ENCODE assay signal across 16 cellular contexts in genomic region chr2:38744399-38744780, GRCh38. TPM values are rescaled to one million over a fixed set of nuclear protein-coding genes. Genes with fewer than 3 reads are reported as not detected.
DNase-seq lines count a peak whose midpoint lies in the region; ATAC-seq lines count a peak whose summit lies in the region.
"Had no signal": no experiment of that assay in that cellular context is flagged by ENCODE, and none has a peak within 500 bp of the region (broad histone marks: within the 10 kb centered on the region; RNA-seq: fewer than 3 reads in every experiment).

No MANE protein-coding gene starts in this region.

- H3K36me3 ChIP-seq in ACC112 (ENCODE audit: insufficient read depth, low read length) = peaks cover 54% of the 10 kb centered on the region
- H3K36me3 ChIP-seq in CD8-positive, alpha-beta memory T cell (ENCODE audit: insufficient read depth, low read length) = peaks cover 59% of the 10 kb centered on the region

- no peaks in the 10 kb centered on the region for H3K9me3 ChIP-seq in CD8-positive, alpha-beta memory T cell (ENCODE audit: low read length)
- peaks cover 2% of the 10 kb centered on the region for H3K9me3 ChIP-seq in T-helper 17 cell (ENCODE audit: control insufficient read depth, low read length, poor library complexity, severe bottlenecking)
- H3K9me3 ChIP-seq: BE2C, body of pancreas had no signal

- H3K4me3 ChIP-seq in ACC112 (ENCODE audit: low read depth, low read length) = no peak overlapping the region
- no peak overlapping the region for H3K4me3 ChIP-seq in CD8-positive, alpha-beta memory T cell (ENCODE audit: low read length)
- H3K4me3 ChIP-seq: body of pancreas had no signal

- CTCF ChIA-PET in CD8-positive, alpha-beta memory T cell (lab: Charles Lee) = interaction anchor here (0.8 to 3.9 kb wide), 7 partner anchors 11 to 209 kb away, joined by 3 to 18 read pairs (median 6); partner anchors contain the start of gene HNRNPLL

- POLR2A ChIA-PET in CD8-positive, alpha-beta memory T cell (lab: Charles Lee) = interaction anchor here (0.6 to 0.8 kb wide), 3 partner anchors 28 to 158 kb away, joined by 3 to 5 read pairs (median 3); no protein-coding TSS in a partner anchor

- H3K36me3 Mint-ChIP-seq in CD8-positive, alpha-beta memory T cell = peaks cover 37 to 84% (median 41%) of the 10 kb centered on the region in 3 donors
- H3K36me3 Mint-ChIP-seq in T-helper 17 cell (ENCODE audit: low read depth) (peaks cover 6% of the 10 kb centered on the region), memory B cell (peaks cover 32% of the 10 kb centered on the region)

- H3K27ac ChIP-seq in ACC112 (ENCODE audit: low read depth, low read length) = peak overlapping the region; percentile 9; the same call in 1 of the 2 replicates
- H3K27ac ChIP-seq in CD8-positive, alpha-beta memory T cell (ENCODE audit: low read depth, low read length) = no peak overlapping the region
- H3K27ac ChIP-seq: HL-60 had no signal

- peak overlapping the region in 3 of 7 donors; percentile 17 to 50 (median 31) for H3K4me3 Mint-ChIP-seq in CD8-positive, alpha-beta memory T cell
- H3K4me3 Mint-ChIP-seq in T-helper 17 cell (no peak overlapping the region), memory B cell (no peak overlapping the region)

- peaks cover 53% of the 10 kb centered on the region for H3K4me1 ChIP-seq in ACC112 (ENCODE audit: control insufficient read depth, insufficient read depth, low read length, unreplicated experiment)
- H3K4me1 ChIP-seq in CD8-positive, alpha-beta memory T cell (ENCODE audit: insufficient read depth, low read length) = peaks cover 59% of the 10 kb centered on the region

- peaks cover 61% of the 10 kb centered on the region for H3K79me2 ChIP-seq in ACC112 (ENCODE audit: control insufficient read depth, insufficient read depth, low read length, unreplicated experiment)

- H2AFZ ChIP-seq in ACC112 (ENCODE audit: low read length, unreplicated experiment) = no peak overlapping the region

- peak overlapping the region in 6 of 8 donors; percentile 41 to 99 (median 78) for H3K27ac Mint-ChIP-seq in CD8-positive, alpha-beta memory T cell
- H3K27ac Mint-ChIP-seq in T-helper 17 cell = peak overlapping the region; percentile 98
- H3K27ac Mint-ChIP-seq in memory B cell = peak overlapping the region; percentile 38
- H3K27ac Mint-ChIP-seq: activated T-helper 2 cell treated with anti-CD3 and anti-CD28 coated beads, Interferon-gamma antibody, Interleukin-2, Interleukin-4, amounts not matched to agents 10 μg/mL and 5 μg/mL and 100 μg/mL, durations not matched to agents 14 hours and 24 hours and 36 hours had no signal

- H3K9me3 Mint-ChIP-seq in CD8-positive, alpha-beta memory T cell = no peaks in the 10 kb centered on the region
- H3K9me3 Mint-ChIP-seq in memory B cell = no peaks in the 10 kb centered on the region
- H3K9me3 Mint-ChIP-seq: activated T-helper 2 cell treated with anti-CD3 and anti-CD28 coated beads, Interferon-gamma antibody, Interleukin-2, Interleukin-4, amounts not matched to agents 10 μg/mL and 5 μg/mL and 100 μg/mL, durations not matched to agents 14 hours and 24 hours and 36 hours had no signal

- peaks cover 73 to 90% (median 90%) of the 10 kb centered on the region in 3 donors for H3K4me1 Mint-ChIP-seq in CD8-positive, alpha-beta memory T cell
- peaks cover 48% of the 10 kb centered on the region for H3K4me1 Mint-ChIP-seq in T-helper 17 cell
- peaks cover 25% of the 10 kb centered on the region for H3K4me1 Mint-ChIP-seq in memory B cell

- no peak for DNase-seq in CD8-positive, alpha-beta memory T cell
- no peak for DNase-seq in T-helper 17 cell
- no peak for DNase-seq in memory B cell (ENCODE audit: low spot score in 2 of 2)
- no peak for DNase-seq in mucosa of gallbladder (ENCODE audit: low spot score)
- DNase-seq in T-helper 1 cell = no peak
- DNase-seq in central memory CD4-positive, alpha-beta T cell = no peak
- DNase-seq: activated CD4-positive, alpha-beta T cell treated with anti-CD3 and anti-CD28 coated beads for 1 hour; BE2C; body of pancreas; NCI-H1436 treated with DMSO at 0.1 percent for 48 hours; NCI-H345; posterior cingulate gyrus; substantia nigra had no signal

- H3K27me3 Mint-ChIP-seq in CD8-positive, alpha-beta memory T cell = peaks cover 0 to 2% of the 10 kb centered on the region in 2 donors
- H3K27me3 Mint-ChIP-seq in T-helper 17 cell (no peaks in the 10 kb centered on the region), memory B cell (no peaks in the 10 kb centered on the region)

- ATAC-seq in T-helper 17 cell = no peak
- ATAC-seq in memory B cell (ENCODE audit: low read depth) = no peak
- ATAC-seq: body of pancreas had no signal

- no peaks in the 10 kb centered on the region for H3K27me3 ChIP-seq in ACC112 (ENCODE audit: insufficient read depth, low read length)
- no peaks in the 10 kb centered on the region for H3K27me3 ChIP-seq in CD8-positive, alpha-beta memory T cell (ENCODE audit: insufficient read depth, low read length, poor library complexity, severe bottlenecking)
- H3K27me3 ChIP-seq: BE2C, body of pancreas had no signal

RNA-seq across cellular contexts. Expression of gene SRSF7, which starts 6.8 kb away (rescaled TPM):
- total RNA-seq in CD8-positive, alpha-beta memory T cell = 100 to 1,000 TPM; 378 to 381 TPM
- polyA plus RNA-seq in CD8-positive, alpha-beta memory T cell = 200 TPM
- total RNA-seq in T-helper 17 cell (100 to 1,000 TPM; 558 to 772 TPM), mucosa of gallbladder (84.8 TPM)

RNA-seq across cellular contexts. Expression of gene GEMIN6, which starts 33.6 kb away (rescaled TPM):
- 10 to 100 TPM; 40.6 to 45.2 TPM for total RNA-seq in CD8-positive, alpha-beta memory T cell
- 11.9 TPM for polyA plus RNA-seq in CD8-positive, alpha-beta memory T cell
- total RNA-seq in T-helper 17 cell (1 to 10 TPM; 3.2 to 4.3 TPM), mucosa of gallbladder (18.2 TPM)

Comparison
In these comparisons a context has a peak if more than half of its experiments do, and no peak if none do; other contexts are left out.
1. H3K27ac Mint-ChIP-seq: peak in every context shown above with its lines; median percentile 98 in T-helper 17 cell; 78 in CD8-positive, alpha-beta memory T cell; 38 in memory B cell.